Comparison of ENCODE assay signal across 31 cellular contexts in the genomic region with DNA sequence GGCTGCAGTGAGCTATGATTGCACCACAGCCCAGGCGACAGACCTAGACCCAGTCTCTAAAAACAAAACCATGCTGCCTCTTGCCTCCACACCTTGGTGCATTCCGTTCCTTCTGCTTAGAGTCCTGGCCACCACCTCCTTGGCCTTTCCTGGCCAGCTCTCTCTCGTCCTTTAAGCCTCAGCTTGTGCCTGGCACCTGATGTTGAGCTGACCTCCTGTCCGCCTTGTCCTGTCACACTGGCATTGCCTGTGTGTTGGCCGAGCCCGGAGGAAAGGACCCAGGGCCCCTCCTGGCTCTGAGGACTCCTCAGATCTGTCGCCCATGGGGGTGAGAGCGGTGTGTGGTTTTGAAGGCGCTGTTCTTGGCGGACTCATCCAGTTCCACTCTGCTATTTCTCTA.
"Had no signal": no experiment of that assay in that cellular context is flagged by ENCODE, and none has a peak within 500 bp of the region (broad histone marks: within the 10 kb centered on the region; RNA-seq: fewer than 3 reads in every experiment).

No MANE protein-coding gene starts in this region.

- DNase-seq: heart left ventricle; hypothalamus; immature natural killer cell; kidney; left lung; lower lobe of right lung; mammary epithelial cell; mesenchymal stem cell; naive B cell; occipital lobe; pancreas; retina; right cardiac atrium; sigmoid colon; small intestine; stimulated activated CD4-positive, alpha-beta T cell treated with anti-CD3 and anti-CD28 coated beads, Interleukin-1b, Interleukin-23, amount 100 ng/mL, for 48 hours; stimulated activated CD4-positive, alpha-beta T cell treated with anti-CD3 and anti-CD28 coated beads, Interleukin-2, amount 100 ng/mL, for 48 hours; stimulated activated CD4-positive, alpha-beta T cell treated with anti-CD3 and anti-CD28 coated beads, Interleukin-4, amount 100 ng/mL, for 4 hours; stimulated activated CD8-positive, alpha-beta memory T cell treated with anti-CD3 and anti-CD28 coated beads, Interleukin-4, amount 100 ng/mL, for 48 hours; stimulated activated naive CD4-positive, alpha-beta T cell treated with Interleukin-2 at 50 U/mL for 16 hours; stimulated activated naive CD8-positive, alpha-beta T cell treated with anti-CD3 and anti-CD28 coated beads, Interleukin-15, amount 100 ng/mL, for 72 hours; substantia nigra; uterus had no signal

- H3K9me3 ChIP-seq: heart left ventricle, left lung, lower lobe of right lung, neutrophil, pancreas, prostate gland, sigmoid colon, tibial nerve, uterus had no signal

- H3K27ac Mint-ChIP-seq: immature natural killer cell; naive B cell; natural killer cell treated with Interleukin-12 subunit alpha and Interleukin-12 subunit beta and Interleukin-15 and Interleukin-18, amount 100 ng/mL, for 72 hours; stimulated activated memory B cell treated with anti-CD40 and anti-IgM and Interleukin-4, amounts not matched to agents 10 μg/mL and 1 μg/mL and 100 μg/mL, for 72 hours; type B pancreatic cell had no signal

- H3K4me1 Mint-ChIP-seq: immature natural killer cell; naive B cell; stimulated activated memory B cell treated with anti-CD40 and anti-IgM and Interleukin-4, amounts not matched to agents 10 μg/mL and 1 μg/mL and 100 μg/mL, for 72 hours; stimulated activated naive CD8-positive, alpha-beta T cell treated with anti-CD3 and anti-CD28 coated beads, Interleukin-15, amount 100 ng/mL, for 72 hours had no signal

- H3K36me3 Mint-ChIP-seq: immature natural killer cell; natural killer cell treated with Interleukin-12 subunit alpha and Interleukin-12 subunit beta and Interleukin-15 and Interleukin-18, amount 100 ng/mL, for 72 hours; stimulated activated memory B cell treated with anti-CD40 and anti-IgM and Interleukin-4, amounts not matched to agents 10 μg/mL and 1 μg/mL and 100 μg/mL, for 72 hours had no signal

- FAIRE-seq: islet of Langerhans, kidney, pancreas, small intestine had no signal

- H3K4me3 ChIP-seq: heart left ventricle, left lung, lower lobe of right lung, pancreas, prostate gland, sigmoid colon, tibial nerve, uterus had no signal

- ATAC-seq: heart left ventricle; left colon; left lung; lower lobe of right lung; natural killer cell treated with Interleukin-12 subunit alpha and Interleukin-12 subunit beta and Interleukin-15 and Interleukin-18, amount 100 ng/mL, for 72 hours; pancreas; right cardiac atrium; stimulated activated memory B cell treated with anti-CD40 and anti-IgM and Interleukin-4, amounts not matched to agents 10 μg/mL and 1 μg/mL and 100 μg/mL, for 72 hours; stimulated activated naive CD8-positive, alpha-beta T cell treated with anti-CD3 and anti-CD28 coated beads, Interleukin-15, amount 100 ng/mL, for 72 hours had no signal

- H3K36me3 ChIP-seq: neutrophil, pancreas, prostate gland, uterus had no signal

- H3K4me3 Mint-ChIP-seq: immature natural killer cell; naive B cell; natural killer cell treated with Interleukin-12 subunit alpha and Interleukin-12 subunit beta and Interleukin-15 and Interleukin-18, amount 100 ng/mL, for 72 hours; stimulated activated memory B cell treated with anti-CD40 and anti-IgM and Interleukin-4, amounts not matched to agents 10 μg/mL and 1 μg/mL and 100 μg/mL, for 72 hours; stimulated activated naive CD8-positive, alpha-beta T cell treated with anti-CD3 and anti-CD28 coated beads, Interleukin-15, amount 100 ng/mL, for 72 hours; type B pancreatic cell had no signal

- H3K4me1 ChIP-seq: heart left ventricle, lower lobe of right lung, prostate gland, sigmoid colon, tibial nerve, uterus had no signal

- H3K27me3 ChIP-seq: heart left ventricle, left lung, neutrophil, pancreas, sigmoid colon, tibial nerve, uterus had no signal

- H3K27me3 Mint-ChIP-seq: type B pancreatic cell had no signal

- H3K27ac ChIP-seq: heart left ventricle, left lung, lower lobe of right lung, neutrophil, pancreas, prostate gland, sigmoid colon, tibial nerve, uterus had no signal

- H3K9me3 Mint-ChIP-seq: immature natural killer cell; natural killer cell treated with Interleukin-12 subunit alpha and Interleukin-12 subunit beta and Interleukin-15 and Interleukin-18, amount 100 ng/mL, for 72 hours; stimulated activated memory B cell treated with anti-CD40 and anti-IgM and Interleukin-4, amounts not matched to agents 10 μg/mL and 1 μg/mL and 100 μg/mL, for 72 hours; stimulated activated naive CD8-positive, alpha-beta T cell treated with anti-CD3 and anti-CD28 coated beads, Interleukin-15, amount 100 ng/mL, for 72 hours; type B pancreatic cell had no signal
